In the genomic region with DNA sequence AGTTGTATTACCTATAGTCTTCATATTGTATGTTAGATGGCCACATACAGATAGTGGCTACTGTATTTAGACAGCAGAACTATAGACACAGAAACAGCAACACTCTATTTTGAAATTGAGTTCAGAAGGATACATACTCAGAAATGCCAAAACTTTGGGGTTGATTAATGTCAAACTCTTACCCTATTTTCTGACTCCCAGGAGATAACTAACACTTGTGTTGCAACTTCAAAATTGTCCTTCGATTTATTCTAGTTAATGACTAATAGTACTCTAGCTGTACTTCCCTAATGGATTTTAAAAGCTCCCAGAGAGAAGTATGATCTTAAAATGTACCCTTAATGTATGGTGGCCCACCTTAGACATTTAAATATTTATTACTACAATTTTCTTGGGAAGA, we compare ENCODE assay signal across 1 cellular context.
TF ChIP-seq lines count a peak whose summit lies in the region.

No MANE protein-coding gene starts in this region.

TF ChIP-seq in HepG2, 621 proteins besides CTCF, POLR2A, EP300 and RAD21 (continued from another document):
- no peak for TF ChIP-seq CAMTA2 (CRISPR knock-in tag; IDR thresholded peaks at IDR 0.05; ENCODE audit: borderline replicate concordance)
- no peak for TF ChIP-seq PRPF4 (IDR thresholded peaks at IDR 0.05; ENCODE audit: low read depth, low read length, poor library complexity, severe bottlenecking)
- TF ChIP-seq, protein P1, sequence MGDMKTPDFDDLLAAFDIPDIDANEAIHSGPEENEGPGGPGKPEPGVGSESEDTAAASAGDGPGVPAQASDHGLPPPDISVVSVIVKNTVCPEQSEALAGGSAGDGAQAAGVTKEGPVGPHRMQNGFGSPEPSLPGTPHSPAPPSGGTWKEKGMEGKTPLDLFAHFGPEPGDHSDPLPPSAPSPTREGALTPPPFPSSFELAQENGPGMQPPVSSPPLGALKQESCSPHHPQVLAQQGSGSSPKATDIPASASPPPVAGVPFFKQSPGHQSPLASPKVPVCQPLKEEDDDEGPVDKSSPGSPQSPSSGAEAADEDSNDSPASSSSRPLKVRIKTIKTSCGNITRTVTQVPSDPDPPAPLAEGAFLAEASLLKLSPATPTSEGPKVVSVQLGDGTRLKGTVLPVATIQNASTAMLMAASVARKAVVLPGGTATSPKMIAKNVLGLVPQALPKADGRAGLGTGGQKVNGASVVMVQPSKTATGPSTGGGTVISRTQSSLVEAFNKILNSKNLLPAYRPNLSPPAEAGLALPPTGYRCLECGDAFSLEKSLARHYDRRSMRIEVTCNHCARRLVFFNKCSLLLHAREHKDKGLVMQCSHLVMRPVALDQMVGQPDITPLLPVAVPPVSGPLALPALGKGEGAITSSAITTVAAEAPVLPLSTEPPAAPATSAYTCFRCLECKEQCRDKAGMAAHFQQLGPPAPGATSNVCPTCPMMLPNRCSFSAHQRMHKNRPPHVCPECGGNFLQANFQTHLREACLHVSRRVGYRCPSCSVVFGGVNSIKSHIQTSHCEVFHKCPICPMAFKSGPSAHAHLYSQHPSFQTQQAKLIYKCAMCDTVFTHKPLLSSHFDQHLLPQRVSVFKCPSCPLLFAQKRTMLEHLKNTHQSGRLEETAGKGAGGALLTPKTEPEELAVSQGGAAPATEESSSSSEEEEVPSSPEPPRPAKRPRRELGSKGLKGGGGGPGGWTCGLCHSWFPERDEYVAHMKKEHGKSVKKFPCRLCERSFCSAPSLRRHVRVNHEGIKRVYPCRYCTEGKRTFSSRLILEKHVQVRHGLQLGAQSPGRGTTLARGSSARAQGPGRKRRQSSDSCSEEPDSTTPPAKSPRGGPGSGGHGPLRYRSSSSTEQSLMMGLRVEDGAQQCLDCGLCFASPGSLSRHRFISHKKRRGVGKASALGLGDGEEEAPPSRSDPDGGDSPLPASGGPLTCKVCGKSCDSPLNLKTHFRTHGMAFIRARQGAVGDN (CRISPR knock-in tag; IDR thresholded peaks at IDR 0.05): no peak
- TF ChIP-seq ZNF44 (CRISPR knock-in tag; IDR thresholded peaks at IDR 0.05): no peak
- TF ChIP-seq ZNF616 (CRISPR knock-in tag; IDR thresholded peaks at IDR 0.05; ENCODE audit: low read depth): no peak
